ENCODE assay signal across 2 cellular contexts in genomic region chr6:134517863-134518262, GRCh38.
TF ChIP-seq lines count a peak whose summit lies in the region.

No MANE protein-coding gene starts in this region.

TF ChIP-seq in liver, 16 proteins besides CTCF, POLR2A, EP300 and RAD21:
- TF ChIP-seq, protein P1, sequence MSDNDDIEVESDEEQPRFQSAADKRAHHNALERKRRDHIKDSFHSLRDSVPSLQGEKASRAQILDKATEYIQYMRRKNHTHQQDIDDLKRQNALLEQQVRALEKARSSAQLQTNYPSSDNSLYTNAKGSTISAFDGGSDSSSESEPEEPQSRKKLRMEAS (IDR thresholded peaks at IDR 0.05) = no peak
- TF ChIP-seq JUND (IDR thresholded peaks at IDR 0.05) (no peak), TAF1 (conservative IDR thresholded peaks at IDR 0.05) (no peak), HNF4A (conservative IDR thresholded peaks at IDR 0.05) (no peak), ZBTB33 (IDR thresholded peaks at IDR 0.05) (no peak), SP1 (IDR thresholded peaks at IDR 0.05) (no peak), RXRA (IDR thresholded peaks at IDR 0.05) (no peak), NR2F2 (IDR thresholded peaks at IDR 0.05) (no peak), FOXA2 (IDR thresholded peaks at IDR 0.05) (no peak), EGR1 (IDR thresholded peaks at IDR 0.05; ENCODE audit: low read depth in 2 of 2) (no peak), HNF4G (IDR thresholded peaks at IDR 0.05) (no peak), ATF3 (IDR thresholded peaks at IDR 0.05) (no peak), GABPA (IDR thresholded peaks at IDR 0.05 in 1 of 2, conservative IDR thresholded peaks at IDR 0.05 in 1 of 2) (no peak), YY1 (IDR thresholded peaks at IDR 0.05) (no peak)
- TF ChIP-seq, protein P2, sequence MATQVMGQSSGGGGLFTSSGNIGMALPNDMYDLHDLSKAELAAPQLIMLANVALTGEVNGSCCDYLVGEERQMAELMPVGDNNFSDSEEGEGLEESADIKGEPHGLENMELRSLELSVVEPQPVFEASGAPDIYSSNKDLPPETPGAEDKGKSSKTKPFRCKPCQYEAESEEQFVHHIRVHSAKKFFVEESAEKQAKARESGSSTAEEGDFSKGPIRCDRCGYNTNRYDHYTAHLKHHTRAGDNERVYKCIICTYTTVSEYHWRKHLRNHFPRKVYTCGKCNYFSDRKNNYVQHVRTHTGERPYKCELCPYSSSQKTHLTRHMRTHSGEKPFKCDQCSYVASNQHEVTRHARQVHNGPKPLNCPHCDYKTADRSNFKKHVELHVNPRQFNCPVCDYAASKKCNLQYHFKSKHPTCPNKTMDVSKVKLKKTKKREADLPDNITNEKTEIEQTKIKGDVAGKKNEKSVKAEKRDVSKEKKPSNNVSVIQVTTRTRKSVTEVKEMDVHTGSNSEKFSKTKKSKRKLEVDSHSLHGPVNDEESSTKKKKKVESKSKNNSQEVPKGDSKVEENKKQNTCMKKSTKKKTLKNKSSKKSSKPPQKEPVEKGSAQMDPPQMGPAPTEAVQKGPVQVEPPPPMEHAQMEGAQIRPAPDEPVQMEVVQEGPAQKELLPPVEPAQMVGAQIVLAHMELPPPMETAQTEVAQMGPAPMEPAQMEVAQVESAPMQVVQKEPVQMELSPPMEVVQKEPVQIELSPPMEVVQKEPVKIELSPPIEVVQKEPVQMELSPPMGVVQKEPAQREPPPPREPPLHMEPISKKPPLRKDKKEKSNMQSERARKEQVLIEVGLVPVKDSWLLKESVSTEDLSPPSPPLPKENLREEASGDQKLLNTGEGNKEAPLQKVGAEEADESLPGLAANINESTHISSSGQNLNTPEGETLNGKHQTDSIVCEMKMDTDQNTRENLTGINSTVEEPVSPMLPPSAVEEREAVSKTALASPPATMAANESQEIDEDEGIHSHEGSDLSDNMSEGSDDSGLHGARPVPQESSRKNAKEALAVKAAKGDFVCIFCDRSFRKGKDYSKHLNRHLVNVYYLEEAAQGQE (IDR thresholded peaks at IDR 0.05) = no peak

TF ChIP-seq in HepG2, 621 proteins besides CTCF, POLR2A, EP300 and RAD21:
- TF ChIP-seq HBP1 (CRISPR knock-in tag; IDR thresholded peaks at IDR 0.05; ENCODE audit: low read depth) (no peak), SKI (IDR thresholded peaks at IDR 0.05; ENCODE audit: partially characterized antibody) (no peak), ZNF790 (CRISPR knock-in tag; IDR thresholded peaks at IDR 0.05; ENCODE audit: borderline replicate concordance) (no peak)
